ENCODE assay signal across 8 cellular contexts in the genomic region with DNA sequence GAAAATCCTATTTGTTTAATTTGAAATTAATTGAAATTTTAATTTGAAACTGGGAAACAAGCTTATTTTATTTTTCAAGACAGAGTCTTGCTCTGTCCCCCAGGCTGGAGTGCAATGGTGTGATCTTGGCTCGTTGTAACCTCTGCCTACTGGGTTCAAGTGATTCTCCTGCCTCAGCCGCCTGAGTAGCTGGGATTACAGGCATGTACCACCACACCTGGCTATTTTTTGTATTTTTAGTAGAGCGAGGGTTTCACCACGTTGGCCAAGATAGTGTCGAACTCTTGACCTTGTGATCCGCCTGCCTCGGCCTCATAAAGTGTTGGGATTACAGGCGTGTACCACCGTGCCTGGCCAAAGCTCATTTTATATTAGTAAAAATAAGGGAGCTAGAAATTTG. TPM values are rescaled to one million over a fixed set of nuclear protein-coding genes. Genes with fewer than 3 reads are reported as not detected.
DNase-seq lines count a peak whose midpoint lies in the region; ATAC-seq and TF ChIP-seq lines count a peak whose summit lies in the region.

No MANE protein-coding gene starts in this region.

- no peak for TF ChIP-seq CTCF in AG10803 (conservative IDR thresholded peaks at IDR 0.05; ENCODE audit: low read length)
- no peak for TF ChIP-seq CTCF in Loucy (conservative IDR thresholded peaks at IDR 0.05; ENCODE audit: low read length)
- no peak for TF ChIP-seq CTCF in nephron (IDR thresholded peaks at IDR 0.05; ENCODE audit: unreplicated experiment in 3 of 3)

- peaks cover 92% of the 10 kb centered on the region for H3K79me2 ChIP-seq in Loucy (ENCODE audit: insufficient read depth, low read length)

- peaks cover 52% of the 10 kb centered on the region for H3K4me1 Mint-ChIP-seq in nephron

- no peaks in the 10 kb centered on the region for H3K9me2 ChIP-seq in Loucy (replicated peaks; ENCODE audit: low read depth, low read length)

- H3F3A ChIP-seq in Loucy (ENCODE audit: low read depth), result peaks cover 6% of the 10 kb centered on the region

- H3K9me3 Mint-ChIP-seq in nephron, result peaks cover 2% of the 10 kb centered on the region

- H3K9ac ChIP-seq in Loucy (ENCODE audit: low read depth, low read length, poor library complexity, severe bottlenecking), result peak overlapping the region; percentile 97

- peaks cover 89% of the 10 kb centered on the region for H4K20me1 ChIP-seq in Loucy (ENCODE audit: insufficient read depth, low read length, poor library complexity, severe bottlenecking)

- H3K9me3 ChIP-seq in Loucy (ENCODE audit: insufficient read depth, low read depth, low read length) (no peaks in the 10 kb centered on the region), ectodermal cell (ENCODE audit: control insufficient read depth, low read length) (no peaks in the 10 kb centered on the region)

- H3K36me3 Mint-ChIP-seq in nephron (ENCODE audit: low read depth), result peaks cover 90% of the 10 kb centered on the region

- H3K4me1 ChIP-seq in Loucy (ENCODE audit: insufficient read depth, low read length, poor library complexity, severe bottlenecking), result peaks cover 53% of the 10 kb centered on the region
- peaks cover 28% of the 10 kb centered on the region for H3K4me1 ChIP-seq in ectodermal cell (ENCODE audit: control insufficient read depth, insufficient read depth, low read length)

- peak overlapping the region; percentile 41 to 89 (median 42) for H3K27ac Mint-ChIP-seq in nephron

- H3K4me3 Mint-ChIP-seq in nephron, result peak overlapping the region; percentile 93 to 95 (median 95)

- no peak overlapping the region for H3K27ac ChIP-seq in ectodermal cell (ENCODE audit: insufficient read depth, low read depth, low read length, poor library complexity, severe bottlenecking)

- H3K27me3 Mint-ChIP-seq in nephron (ENCODE audit: low read depth), result no peaks in the 10 kb centered on the region

- DNase-seq in AG10803 (ENCODE audit: low read depth) (no peak), inferior parietal cortex (ENCODE audit: extremely low spot score) (no peak), NCI-H226 (no peak)

- ATAC-seq in GM18861 (IDR thresholded peaks at IDR 0.05; ENCODE audit: unreplicated experiment) (no peak), GM19351 (IDR thresholded peaks at IDR 0.05; ENCODE audit: unreplicated experiment) (no peak)

- H3K27me3 ChIP-seq in Loucy (ENCODE audit: insufficient read depth, low read length, poor library complexity, severe bottlenecking), result peaks cover 46% of the 10 kb centered on the region
- H3K27me3 ChIP-seq in ectodermal cell (ENCODE audit: control insufficient read depth, insufficient read depth, low read length, poor library complexity, severe bottlenecking), result no peaks in the 10 kb centered on the region

- H3K4me2 ChIP-seq in Loucy (ENCODE audit: low read depth, low read length, poor library complexity, severe bottlenecking), result peak overlapping the region; percentile 100

- H3K4me3 ChIP-seq in AG10803 (ENCODE audit: low read length) (peak overlapping the region; percentile 90), Loucy (ENCODE audit: low read length, poor library complexity, severe bottlenecking) (peak overlapping the region; percentile 81), ectodermal cell (ENCODE audit: insufficient read depth, low read depth, low read length) (peak overlapping the region; percentile 100)

- 85 to 86% methylated on average over 9 of the region's 9 CpGs for WGBS in ectodermal cell, 2 experiments

- H2AFZ ChIP-seq in Loucy (ENCODE audit: low read length), result no peak overlapping the region

- H3K36me3 ChIP-seq in Loucy (ENCODE audit: insufficient read depth, low read length) (peaks cover 72% of the 10 kb centered on the region), ectodermal cell (ENCODE audit: control insufficient read depth, insufficient read depth, low read length) (peaks cover 64% of the 10 kb centered on the region)

RNA-seq across cellular contexts. Expression of a gene that starts 4.2 kb away (rescaled TPM):
- polyA plus RNA-seq in ectodermal cell (2013, experiment 1 of 4), result 676 TPM
- 838 TPM for polyA plus RNA-seq in ectodermal cell (2013, experiment 2 of 4)
- polyA plus RNA-seq in ectodermal cell (2013, experiment 3 of 4), result 490 TPM
- polyA plus RNA-seq in ectodermal cell (2013, experiment 4 of 4), result 539 TPM

RNA-seq across cellular contexts. Expression of a gene that starts 51.0 kb away (rescaled TPM):
- 35.2 TPM for polyA plus RNA-seq in ectodermal cell (2013, experiment 1 of 4)
- polyA plus RNA-seq in ectodermal cell (2013, experiment 2 of 4), result 35.0 TPM
- 25.0 TPM for polyA plus RNA-seq in ectodermal cell (2013, experiment 3 of 4)
- 29.4 TPM for polyA plus RNA-seq in ectodermal cell (2013, experiment 4 of 4)
